Comparison of ENCODE assay signal across 1 cellular context in genomic region chr2:68089961-68090360, GRCh38.
TF ChIP-seq lines count a peak whose summit lies in the region.

No MANE protein-coding gene starts in this region.

TF ChIP-seq in K562, 482 proteins besides CTCF, POLR2A, EP300 and RAD21:
- TF ChIP-seq DPF2 (IDR thresholded peaks at IDR 0.05) (peak; percentile 43), GTF2A2 (tag; IDR thresholded peaks at IDR 0.05) (no peak), ZNF197 (CRISPR knock-in tag; IDR thresholded peaks at IDR 0.05; ENCODE audit: low read depth) (no peak), FOXA3 (CRISPR knock-in tag; conservative IDR thresholded peaks at IDR 0.05 in 1 of 2, IDR thresholded peaks at IDR 0.05 in 1 of 2) (no peak), EWSR1 (IDR thresholded peaks at IDR 0.05; ENCODE audit: borderline replicate concordance, low read depth, partially characterized antibody) (no peak), TCF7L2 (IDR thresholded peaks at IDR 0.05; ENCODE audit: low read depth, low read length) (no peak), CHAMP1 (IDR thresholded peaks at IDR 0.05) (no peak), ZBED1 (IDR thresholded peaks at IDR 0.05) (no peak), FOXM1 (IDR thresholded peaks at IDR 0.05; ENCODE audit: low read depth) (0 out of 2 replicates have a peak, but pooled peaks have one; percentile 19), FOXM1 (CRISPR knock-in tag; IDR thresholded peaks at IDR 0.05; ENCODE audit: low read depth) (no peak), PKNOX1 (IDR thresholded peaks at IDR 0.05) (no peak), CGGBP1 (CRISPR knock-in tag; IDR thresholded peaks at IDR 0.05) (no peak), ZNF436 (CRISPR knock-in tag; IDR thresholded peaks at IDR 0.05) (no peak), JUN (IDR thresholded peaks at IDR 0.05; ENCODE audit: borderline replicate concordance, low read depth, low read length) (no peak), JUN (CRISPR knock-in tag; IDR thresholded peaks at IDR 0.05; ENCODE audit: borderline replicate concordance) (no peak)
